In genomic region chr14:35934499-35934898, GRCh38 we compare ENCODE assay signal across 13 cellular contexts.
A peak's percentile ranks its signal among the peaks of the same experiment; 100 is the strongest.
DNase-seq lines count a peak whose midpoint lies in the region; ATAC-seq and TF ChIP-seq lines count a peak whose summit lies in the region.
"Had no signal": no experiment of that assay in that cellular context is flagged by ENCODE, and none has a peak within 500 bp of the region (broad histone marks: within the 10 kb centered on the region; RNA-seq: fewer than 3 reads in every experiment).

No MANE protein-coding gene starts in this region.

- DNase-seq in activated T-cell treated with anti-CD3 and anti-CD28 coated beads, Interleukin-2, amount 50 U/mL, for 72 hours: no peak
- DNase-seq in activated T-cell treated with anti-CD3 and anti-CD28 coated beads for 4 hours (no peak), GM20000 (ENCODE audit: low spot score) (no peak), anterior cingulate cortex (lab: John Stamatoyannopoulos, UW) (no peak)
- no peak for DNase-seq in stimulated activated naive CD8-positive, alpha-beta T cell treated with anti-CD3 and anti-CD28 coated beads, Interleukin-15, amount 100 ng/mL, for 72 hours
- DNase-seq in stimulated activated CD4-positive, alpha-beta T cell treated with anti-CD3 and anti-CD28 coated beads, Interleukin-15, amount 100 ng/mL, for 24 hours: no peak
- DNase-seq: activated CD4-positive, alpha-beta T cell treated with anti-CD3 and anti-CD28 coated beads, Interleukin-2, amount 50 U/mL, for 48 hours; DMS79; Karpas-422; spleen had no signal

- peaks cover 35% of the 10 kb centered on the region for H3K4me1 Mint-ChIP-seq in activated T-cell treated with anti-CD3 and anti-CD28 coated beads, Interleukin-2, amount 50 U/mL, for 72 hours (ENCODE audit: low read depth)
- peaks cover 41% of the 10 kb centered on the region for H3K4me1 Mint-ChIP-seq in stimulated activated naive CD8-positive, alpha-beta T cell treated with anti-CD3 and anti-CD28 coated beads, Interleukin-15, amount 100 ng/mL, for 72 hours

- H3K27me3 Mint-ChIP-seq in activated T-cell treated with anti-CD3 and anti-CD28 coated beads, Interleukin-2, amount 50 U/mL, for 72 hours (ENCODE audit: low read depth): no peaks in the 10 kb centered on the region
- H3K27me3 Mint-ChIP-seq in stimulated activated naive CD8-positive, alpha-beta T cell treated with anti-CD3 and anti-CD28 coated beads, Interleukin-15, amount 100 ng/mL, for 72 hours: no peaks in the 10 kb centered on the region

- H3K4me3 Mint-ChIP-seq in activated T-cell treated with anti-CD3 and anti-CD28 coated beads, Interleukin-2, amount 50 U/mL, for 72 hours: peak overlapping the region; percentile 52 to 56
- H3K4me3 Mint-ChIP-seq in stimulated activated naive CD8-positive, alpha-beta T cell treated with anti-CD3 and anti-CD28 coated beads, Interleukin-15, amount 100 ng/mL, for 72 hours: peak overlapping the region; percentile 9 to 39
- H3K4me3 Mint-ChIP-seq: brain had no signal

- no peaks in the 10 kb centered on the region for H3K36me3 Mint-ChIP-seq in activated T-cell treated with anti-CD3 and anti-CD28 coated beads, Interleukin-2, amount 50 U/mL, for 72 hours (ENCODE audit: insufficient read depth in 2 of 2)
- H3K36me3 Mint-ChIP-seq: brain had no signal

- no peaks in the 10 kb centered on the region for H3K9me3 Mint-ChIP-seq in activated T-cell treated with anti-CD3 and anti-CD28 coated beads, Interleukin-2, amount 50 U/mL, for 72 hours
- H3K9me3 Mint-ChIP-seq in stimulated activated naive CD8-positive, alpha-beta T cell treated with anti-CD3 and anti-CD28 coated beads, Interleukin-15, amount 100 ng/mL, for 72 hours: peaks cover 0 to 6% of the 10 kb centered on the region in 2 donors
- H3K9me3 Mint-ChIP-seq: brain had no signal

- H3K27ac Mint-ChIP-seq in activated T-cell treated with anti-CD3 and anti-CD28 coated beads, Interleukin-2, amount 50 U/mL, for 72 hours: no peak overlapping the region
- no peak overlapping the region for H3K27ac Mint-ChIP-seq in stimulated activated naive CD8-positive, alpha-beta T cell treated with anti-CD3 and anti-CD28 coated beads, Interleukin-15, amount 100 ng/mL, for 72 hours
- H3K27ac Mint-ChIP-seq: brain had no signal

- ATAC-seq in activated T-cell treated with anti-CD3 and anti-CD28 coated beads, Interleukin-2, amount 50 U/mL, for 72 hours (replicated peaks in 1 of 2): peak; percentile 66 to 74
- ATAC-seq in HG02623 (IDR thresholded peaks at IDR 0.05; ENCODE audit: unreplicated experiment) (peak; percentile 59), HG03457 (IDR thresholded peaks at IDR 0.05; ENCODE audit: unreplicated experiment) (peak; percentile 66)
- peak; percentile 67 for ATAC-seq in stimulated activated naive CD8-positive, alpha-beta T cell treated with anti-CD3 and anti-CD28 coated beads, Interleukin-15, amount 100 ng/mL, for 72 hours

- TF ChIP-seq CTCF in GM20000 (IDR thresholded peaks at IDR 0.05; ENCODE audit: extremely low read depth, missing control alignments): no peak
